ENCODE assay signal across 18 cellular contexts in genomic region chr1:204224655-204225054, GRCh38. TPM values are rescaled to one million over a fixed set of nuclear protein-coding genes. Genes with fewer than 3 reads are reported as not detected.
DNase-seq lines count a peak whose midpoint lies in the region; ATAC-seq, FAIRE-seq and TF ChIP-seq lines count a peak whose summit lies in the region.
"Had no signal": no experiment of that assay in that cellular context is flagged by ENCODE, and none has a peak within 500 bp of the region (broad histone marks: within the 10 kb centered on the region; RNA-seq: fewer than 3 reads in every experiment).

No MANE protein-coding gene starts in this region.

- H3K4me1 Mint-ChIP-seq in T-helper 2 cell treated with Interferon-gamma antibody and Interleukin-4, amounts not matched to agents 5 μg/mL and 100 μg/mL, for 36 hours (ENCODE audit: low read depth): no peaks in the 10 kb centered on the region

- no peak overlapping the region for H3K4ac ChIP-seq in IMR-90 (ENCODE audit: low read depth, low read length)

- H4K91ac ChIP-seq in IMR-90 (ENCODE audit: insufficient read depth, low read depth, low read length): no peak overlapping the region

- H3K4me1 ChIP-seq in IMR-90 (ENCODE audit: control insufficient read depth, insufficient read depth, low read length) (peaks cover 4% of the 10 kb centered on the region), K562 (replicated peaks in 1 of 2; ENCODE audit: control insufficient read depth in 2 of 2, insufficient read depth in 2 of 2, low read length in 2 of 2) (peaks cover 13 to 17% of the 10 kb centered on the region in 2 experiments; a peak in 4 of 5 replicates)
- H3K4me1 ChIP-seq: A549 had no signal

- H3K27me3 ChIP-seq in IMR-90 (ENCODE audit: control insufficient read depth, insufficient read depth, low read length) (no peaks in the 10 kb centered on the region), K562 (ENCODE audit: control insufficient read depth in 2 of 2, insufficient read depth in 2 of 2, low read length in 2 of 2) (peaks cover 14 to 47% of the 10 kb centered on the region in 2 experiments)
- H3K27me3 ChIP-seq: BLaER1 treated with 17β-estradiol and CSF1 and Interleukin-3, amounts not matched to agents 10 nM and 100 nM; SJSA1 had no signal

- H3K27ac ChIP-seq in IMR-90 (ENCODE audit: insufficient read depth, low read length): no peak overlapping the region
- no peak overlapping the region for H3K27ac ChIP-seq in K562 (ENCODE audit: extremely low read depth, low read depth, low read length)
- H3K27ac ChIP-seq: A549; BLaER1 treated with 17β-estradiol and CSF1 and Interleukin-3, amounts not matched to agents 10 nM and 100 nM had no signal

- no peak overlapping the region for H2BK15ac ChIP-seq in IMR-90 (ENCODE audit: low read depth, low read length)

- no peak overlapping the region for H4K5ac ChIP-seq in IMR-90 (ENCODE audit: low read depth, low read length)

- TF ChIP-seq POLR2A in IMR-90 (IDR thresholded peaks at IDR 0.05; ENCODE audit: low read depth, low read length) (no peak), K562 (conservative IDR thresholded peaks at IDR 0.05) (no peak)

- H2BK20ac ChIP-seq in IMR-90 (ENCODE audit: low read depth, low read length): no peak overlapping the region

- no peak overlapping the region for H3K9ac ChIP-seq in IMR-90 (ENCODE audit: low read depth, low read length)
- no peak overlapping the region for H3K9ac ChIP-seq in K562 (ENCODE audit: insufficient read depth in 1 of 2, low read depth in 2 of 2, low read length in 2 of 2)
- H3K9ac ChIP-seq: BLaER1 treated with 17β-estradiol and CSF1 and Interleukin-3, amounts not matched to agents 10 nM and 100 nM had no signal

- CTCF ChIA-PET in IMR-90 (lab: Yijun Ruan, JAX): interaction anchor here (1.0 to 1.1 kb wide), 2 partner anchors 16 to 135 kb away, joined by 3 to 6 read pairs; partner anchors contain the start of gene PLEKHA6
- CTCF ChIA-PET in K562 (lab: Yijun Ruan, JAX; ENCODE audit: low intra/inter-chr PET ratio): no interaction called here

- no peak for DNase-seq in D721Med (ENCODE audit: insufficient read length, low spot score)
- peak; percentile 39 for DNase-seq in IMR-90
- DNase-seq in K562 (ENCODE audit: extremely low read depth in 1 of 4, low spot score in 3 of 4): no peak
- DNase-seq in kidney tubule cell (ENCODE audit: low spot score): peak; percentile 9
- no peak for DNase-seq in T-helper 2 cell treated with Interferon-gamma antibody and Interleukin-4, amounts not matched to agents 5 μg/mL and 100 μg/mL, for 36 hours (ENCODE audit: low spot score)
- DNase-seq in SK-N-DZ (ENCODE audit: low spot score): no peak
- DNase-seq in frontal cortex (ENCODE audit: low spot score in 2 of 2): no peak
- DNase-seq: DMS 273 treated with DMSO at 0.1 percent for 48 hours, KBM-7, NCI-H1436 treated with DMSO at 0.1 percent for 48 hours, NCI-H2029 treated with DMSO at 0.1 percent for 48 hours, NCI-H748 treated with DMSO at 0.1 percent for 48 hours, PC-9 had no signal

- FAIRE-seq in D721Med (lab: Jason Lieb, UNC) (peak; percentile 35), K562 (lab: Jason Lieb, UNC) (peak; percentile 46), frontal cortex (lab: Jason Lieb, UNC) (no peak)
- FAIRE-seq: A549 had no signal

- ATAC-seq in IMR-90 (ENCODE audit: low read depth) (no peak; the same call in 1 of the 2 replicates), K562 (no peak)
- ATAC-seq: A549, HCT116 had no signal

- H4K8ac ChIP-seq in IMR-90 (ENCODE audit: low read depth in 2 of 2, low read length in 2 of 2): no peak overlapping the region

- in situ Hi-C loops in IMR-90 (cut with MboI; ENCODE audit: low sequenced_read_pairs) (no loop called here), K562 (cut with MboI) (no loop called here)

- no peak overlapping the region; the same call in 1 of the 2 replicates for H2AK5ac ChIP-seq in IMR-90 (ENCODE audit: low read depth, low read length)

- TF ChIP-seq CTCF in D721Med (IDR thresholded peaks at IDR 0.05; ENCODE audit: insufficient read depth, missing control alignments) (no peak), IMR-90 (conservative IDR thresholded peaks at IDR 0.05; ENCODE audit: low read depth, low read length) (no peak), K562 (IDR thresholded peaks at IDR 0.05 in 2 of 3, conservative IDR thresholded peaks at IDR 0.05 in 1 of 3; ENCODE audit: insufficient read depth in 2 of 3, low read depth in 1 of 3, low read length in 3 of 3) (no peak)

- intact Hi-C loops in IMR-90 (cut with micrococcal nuclease) (no loop called here), K562 (cut with micrococcal nuclease) (no loop called here)

- BruUV-seq in IMR-90 (replicated peaks; lab: Mats Ljungman, UMichigan): no TSS peak
- BruUV-seq in K562 (replicated peaks; lab: Mats Ljungman, UMichigan): no TSS peak

- H3K27ac Mint-ChIP-seq in T-helper 2 cell treated with Interferon-gamma antibody and Interleukin-4, amounts not matched to agents 5 μg/mL and 100 μg/mL, for 36 hours: no peak overlapping the region

- H3K14ac ChIP-seq in IMR-90 (replicated peaks; ENCODE audit: low read depth, low read length): 0 out of 2 replicates have a peak overlapping the region, but pooled peaks have one; percentile 63

- 68% methylated on average over 6 of the region's 8 CpGs; no CpG with 5 or more reads in 1 of the 2 experiments for WGBS in IMR-90 (ENCODE audit: extremely low coverage in 2 of 2, insufficient read length in 1 of 2), 2 experiments
- 8% methylated on average over 8 of the region's 8 CpGs for WGBS in K562 (ENCODE audit: insufficient coverage, low coverage, missing lambda C conversion rate)

- H3K9me1 ChIP-seq in IMR-90 (ENCODE audit: insufficient read depth, low read length) (peaks cover 6% of the 10 kb centered on the region), K562 (ENCODE audit: control insufficient read depth, insufficient read depth, low read length) (no peaks in the 10 kb centered on the region)

- H2BK120ac ChIP-seq in IMR-90 (ENCODE audit: low read depth, low read length): no peak overlapping the region

- H3K56ac ChIP-seq in IMR-90 (ENCODE audit: extremely low read depth, insufficient read depth, low read length): no peak overlapping the region

- H3K36me3 Mint-ChIP-seq in T-helper 2 cell treated with Interferon-gamma antibody and Interleukin-4, amounts not matched to agents 5 μg/mL and 100 μg/mL, for 36 hours (ENCODE audit: low read depth): no peaks in the 10 kb centered on the region

- no peak overlapping the region for H2AFZ ChIP-seq in IMR-90 (replicated peaks; ENCODE audit: low read length, poor library complexity)
- H2AFZ ChIP-seq in K562 (ENCODE audit: low read depth, low read length): no peak overlapping the region
- H2AFZ ChIP-seq: PC-9 had no signal

- H2AK9ac ChIP-seq in IMR-90 (replicated peaks; ENCODE audit: low read depth, low read length, poor library complexity): no peak overlapping the region

- H3K36me3 ChIP-seq in IMR-90 (ENCODE audit: control insufficient read depth, insufficient read depth, low read length): peaks cover 38% of the 10 kb centered on the region
- no peaks in the 10 kb centered on the region for H3K36me3 ChIP-seq in K562 (ENCODE audit: control insufficient read depth, insufficient read depth, low read length)
- H3K36me3 ChIP-seq: BLaER1 treated with 17β-estradiol and CSF1 and Interleukin-3, amounts not matched to agents 10 nM and 100 nM; SJSA1 had no signal

- no peak for TF ChIP-seq EP300 in K562 (IDR thresholded peaks at IDR 0.05; ENCODE audit: low read length)

- no peaks in the 10 kb centered on the region for H3K79me2 ChIP-seq in K562 (ENCODE audit: control insufficient read depth, insufficient read depth, low read length)

- dilution Hi-C loops in IMR-90 (cut with HindIII; ENCODE audit: low sequenced_read_pairs, unreplicated experiment): no loop called here

- H3K18ac ChIP-seq in IMR-90 (ENCODE audit: low read depth, low read length): no peak overlapping the region

- no peak overlapping the region for H3K23ac ChIP-seq in IMR-90 (ENCODE audit: low read depth, low read length)

- TF ChIP-seq RAD21 in IMR-90 (IDR thresholded peaks at IDR 0.05; ENCODE audit: low read length) (no peak), K562 (CRISPR knock-in tag; conservative IDR thresholded peaks at IDR 0.05 in 1 of 2, IDR thresholded peaks at IDR 0.05 in 1 of 2) (no peak)

- H3K4me3 ChIP-seq in IMR-90 (ENCODE audit: insufficient read depth, low read depth, low read length) (no peak overlapping the region), K562 (no peak overlapping the region)
- H3K4me3 ChIP-seq: A549; BLaER1 treated with 17β-estradiol and CSF1 and Interleukin-3, amounts not matched to agents 10 nM and 100 nM; PC-9; SJSA1 had no signal

- H3K9me3 ChIP-seq in IMR-90 (ENCODE audit: control insufficient read depth, insufficient read depth, low read length): no peaks in the 10 kb centered on the region
- H3K9me3 ChIP-seq in K562 (replicated peaks; ENCODE audit: control insufficient read depth, insufficient read depth, low read depth, low read length): no peaks in the 10 kb centered on the region
- H3K9me3 ChIP-seq: A549; BLaER1 treated with 17β-estradiol and CSF1 and Interleukin-3, amounts not matched to agents 10 nM and 100 nM; SJSA1 had no signal

- POLR2A ChIA-PET in IMR-90 (lab: Charles Lee; ENCODE audit: unreplicated experiment): no interaction called here
- POLR2A ChIA-PET in K562 (lab: Yijun Ruan, JAX): no interaction called here

- no peaks in the 10 kb centered on the region for H3K79me1 ChIP-seq in IMR-90 (ENCODE audit: low read depth in 1 of 2, low read length in 2 of 2)

- no peak overlapping the region for H3K4me3 Mint-ChIP-seq in T-helper 2 cell treated with Interferon-gamma antibody and Interleukin-4, amounts not matched to agents 5 μg/mL and 100 μg/mL, for 36 hours

- H3K27me3 Mint-ChIP-seq in T-helper 2 cell treated with Interferon-gamma antibody and Interleukin-4, amounts not matched to agents 5 μg/mL and 100 μg/mL, for 36 hours (ENCODE audit: low read depth): no peaks in the 10 kb centered on the region

- H2BK5ac ChIP-seq in IMR-90 (ENCODE audit: low read depth, low read length, poor library complexity, severe bottlenecking): no peak overlapping the region

- H3K9me3 Mint-ChIP-seq in T-helper 2 cell treated with Interferon-gamma antibody and Interleukin-4, amounts not matched to agents 5 μg/mL and 100 μg/mL, for 36 hours: no peaks in the 10 kb centered on the region

- no peaks in the 10 kb centered on the region for H4K20me1 ChIP-seq in IMR-90 (ENCODE audit: insufficient read depth, low read length)
- peaks cover 15% of the 10 kb centered on the region for H4K20me1 ChIP-seq in K562 (replicated peaks; ENCODE audit: control insufficient read depth, insufficient read depth, low read length)
- H4K20me1 ChIP-seq: BLaER1 treated with 17β-estradiol and CSF1 and Interleukin-3, amounts not matched to agents 10 nM and 100 nM had no signal

- H3K4me2 ChIP-seq in IMR-90 (ENCODE audit: low read depth, low read length) (no peak overlapping the region), K562 (ENCODE audit: insufficient read depth, low read length) (no peak overlapping the region)
- H3K4me2 ChIP-seq: A549; BLaER1 treated with 17β-estradiol and CSF1 and Interleukin-3, amounts not matched to agents 10 nM and 100 nM had no signal

RNA-seq across cellular contexts. Expression of gene GOLT1A, which starts 10.9 kb away (rescaled TPM):
- total RNA-seq in IMR-90 (2012; rRNA removed): not detected in 2 replicates
- 0.32 TPM in 1 of 2 replicates, not detected in the other for polyA plus RNA-seq in IMR-90 (2012; rRNA removed)
- not detected in 2 replicates for polyA plus RNA-seq in IMR-90 (2012; cell fraction: cytosol; rRNA removed)
- 0.08 TPM in 1 of 2 replicates, not detected in the other for polyA plus RNA-seq in IMR-90 (2012; cell fraction: nucleus; rRNA removed; ENCODE audit: low replicate concordance)
- total RNA-seq in K562 (2011; cell fraction: chromatin; rRNA removed; ENCODE audit: low replicate concordance): not detected in 2 replicates
- not detected in 2 replicates for total RNA-seq in K562 (2011; cell fraction: nucleolus; rRNA removed)
- not detected in 2 replicates for total RNA-seq in K562 (2011; cell fraction: nucleoplasm; rRNA removed)
- total RNA-seq in K562 (2014; rRNA removed): not detected in 2 replicates
- not detected in 2 replicates for total RNA-seq in K562 (2014; rRNA removed; fragmentation: Illumina TruSeq; extraction: Trizol)
- not detected in 2 replicates for total RNA-seq in K562 (2015; rRNA removed; fragmentation: Illumina TruSeq; extraction: Trizol)
- not detected in 2 replicates for total RNA-seq in K562 (2021)
- polyA plus RNA-seq in K562 (2011; rRNA removed): not detected in 2 replicates
- not detected in 2 replicates for polyA plus RNA-seq in K562 (2011; cell fraction: cytosol; rRNA removed)
- polyA plus RNA-seq in K562 (2011; cell fraction: nucleus; rRNA removed): not detected in 2 replicates
- 0.16 TPM in 1 of 2 replicates, not detected in the other for polyA plus RNA-seq in K562 (2012)
- not detected in 2 replicates for polyA plus RNA-seq in K562 (2014; fragmentation: Illumina TruSeq; extraction: Trizol)
- polyA plus RNA-seq in K562 (2014; fragmentation: Nextera tagmentation; extraction: Ambion mirVana): not detected
- not detected in 2 replicates for polyA plus RNA-seq in K562 (2014; rRNA removed)
- not detected in 2 replicates for polyA minus RNA-seq in K562 (2011; rRNA and poly(A)+ RNA removed)
- polyA minus RNA-seq in K562 (2011; cell fraction: cytosol; rRNA and poly(A)+ RNA removed): not detected in 2 replicates
- not detected in 2 replicates for polyA minus RNA-seq in K562 (2011; cell fraction: nucleus; rRNA and poly(A)+ RNA removed)
- not detected in 2 replicates for polyA plus RNA-seq in SK-N-DZ (2014; cell fraction: cytosol; rRNA removed)
- polyA plus RNA-seq in SK-N-DZ (2014; cell fraction: nucleus; rRNA removed): not detected in 2 replicates
- total RNA-seq in frontal cortex: 0.41 TPM
- total RNA-seq: NCI-H460, SJSA1 had no signal

RNA-seq across cellular contexts. Expression of gene KISS1, which starts 28.4 kb away (rescaled TPM):
- total RNA-seq in IMR-90 (2012; rRNA removed): 7.2 and 11.7 TPM in 2 replicates
- 27.3 and 34.7 TPM in 2 replicates for polyA plus RNA-seq in IMR-90 (2012; rRNA removed)
- 26.9 and 33.4 TPM in 2 replicates for polyA plus RNA-seq in IMR-90 (2012; cell fraction: cytosol; rRNA removed)
- 6.2 and 14.8 TPM in 2 replicates for polyA plus RNA-seq in IMR-90 (2012; cell fraction: nucleus; rRNA removed; ENCODE audit: low replicate concordance)
- total RNA-seq in K562 (2011; cell fraction: chromatin; rRNA removed; ENCODE audit: low replicate concordance): not detected in 2 replicates
- not detected in 2 replicates for total RNA-seq in K562 (2011; cell fraction: nucleolus; rRNA removed)
- total RNA-seq in K562 (2011; cell fraction: nucleoplasm; rRNA removed): not detected in 2 replicates
- total RNA-seq in K562 (2014; rRNA removed): not detected in 2 replicates
- total RNA-seq in K562 (2014; rRNA removed; fragmentation: Illumina TruSeq; extraction: Trizol): not detected in 2 replicates
- total RNA-seq in K562 (2015; rRNA removed; fragmentation: Illumina TruSeq; extraction: Trizol): not detected in 2 replicates
- not detected in 2 replicates for total RNA-seq in K562 (2021)
- 0.31 TPM in 1 of 2 replicates, not detected in the other for polyA plus RNA-seq in K562 (2011; rRNA removed)
- 0.58 TPM in 1 of 2 replicates, not detected in the other for polyA plus RNA-seq in K562 (2011; cell fraction: cytosol; rRNA removed)
- not detected in 2 replicates for polyA plus RNA-seq in K562 (2011; cell fraction: nucleus; rRNA removed)
- not detected in 2 replicates for polyA plus RNA-seq in K562 (2012)
- not detected in 2 replicates for polyA plus RNA-seq in K562 (2014; fragmentation: Illumina TruSeq; extraction: Trizol)
- polyA plus RNA-seq in K562 (2014; fragmentation: Nextera tagmentation; extraction: Ambion mirVana): not detected
- not detected in 2 replicates for polyA plus RNA-seq in K562 (2014; rRNA removed)
- polyA minus RNA-seq in K562 (2011; rRNA and poly(A)+ RNA removed): not detected in 2 replicates
- not detected in 2 replicates for polyA minus RNA-seq in K562 (2011; cell fraction: cytosol; rRNA and poly(A)+ RNA removed)
- not detected in 2 replicates for polyA minus RNA-seq in K562 (2011; cell fraction: nucleus; rRNA and poly(A)+ RNA removed)
- not detected in 2 replicates for polyA plus RNA-seq in SK-N-DZ (2014; cell fraction: cytosol; rRNA removed)
- not detected in 2 replicates for polyA plus RNA-seq in SK-N-DZ (2014; cell fraction: nucleus; rRNA removed)
- total RNA-seq in frontal cortex: not detected
- total RNA-seq: NCI-H460 had no signal

RNA-seq across cellular contexts. Expression of gene REN, which starts 58.5 kb away (rescaled TPM):
- total RNA-seq in IMR-90 (2012; rRNA removed): 0.28 and 0.54 TPM in 2 replicates
- polyA plus RNA-seq in IMR-90 (2012; rRNA removed): 1.1 and 1.2 TPM in 2 replicates
- 0.27 and 0.78 TPM in 2 replicates for polyA plus RNA-seq in IMR-90 (2012; cell fraction: cytosol; rRNA removed)
- polyA plus RNA-seq in IMR-90 (2012; cell fraction: nucleus; rRNA removed; ENCODE audit: low replicate concordance): 0.63 and 0.83 TPM in 2 replicates
- 0.58 and 3.3 TPM in 2 replicates for total RNA-seq in K562 (2011; cell fraction: chromatin; rRNA removed; ENCODE audit: low replicate concordance)
- 1.8 and 3.0 TPM in 2 replicates for total RNA-seq in K562 (2011; cell fraction: nucleolus; rRNA removed)
- 2.1 TPM in 1 of 2 replicates, not detected in the other for total RNA-seq in K562 (2011; cell fraction: nucleoplasm; rRNA removed)
- 2.7 and 3.6 TPM in 2 replicates for total RNA-seq in K562 (2014; rRNA removed)
- 1.3 and 1.7 TPM in 2 replicates for total RNA-seq in K562 (2014; rRNA removed; fragmentation: Illumina TruSeq; extraction: Trizol)
- total RNA-seq in K562 (2015; rRNA removed; fragmentation: Illumina TruSeq; extraction: Trizol): 8.6 and 9.9 TPM in 2 replicates
- total RNA-seq in K562 (2021): 1.7 and 1.9 TPM in 2 replicates
- polyA plus RNA-seq in K562 (2011; rRNA removed): 0.73 and 5.8 TPM in 2 replicates
- 0.87 and 14.1 TPM in 2 replicates for polyA plus RNA-seq in K562 (2011; cell fraction: cytosol; rRNA removed)
- polyA plus RNA-seq in K562 (2011; cell fraction: nucleus; rRNA removed): 1.0 and 19.2 TPM in 2 replicates
- 5.2 and 6.4 TPM in 2 replicates for polyA plus RNA-seq in K562 (2012)
- 2.9 and 3.1 TPM in 2 replicates for polyA plus RNA-seq in K562 (2014; fragmentation: Illumina TruSeq; extraction: Trizol)
- 1 to 10 TPM; 3.1 to 3.9 TPM for polyA plus RNA-seq in K562 (2014; fragmentation: Nextera tagmentation; extraction: Ambion mirVana)
- 1.9 and 2.0 TPM in 2 replicates for polyA plus RNA-seq in K562 (2014; rRNA removed)
- polyA minus RNA-seq in K562 (2011; rRNA and poly(A)+ RNA removed): 0.51 and 7.6 TPM in 2 replicates
- 3.8 TPM in 1 of 2 replicates, not detected in the other for polyA minus RNA-seq in K562 (2011; cell fraction: cytosol; rRNA and poly(A)+ RNA removed)
- 0.44 and 1.3 TPM in 2 replicates for polyA minus RNA-seq in K562 (2011; cell fraction: nucleus; rRNA and poly(A)+ RNA removed)
- polyA plus RNA-seq in SK-N-DZ (2014; cell fraction: cytosol; rRNA removed): not detected in 2 replicates
- polyA plus RNA-seq in SK-N-DZ (2014; cell fraction: nucleus; rRNA removed): not detected in 2 replicates
- not detected for total RNA-seq in frontal cortex
- total RNA-seq: NCI-H460, SJSA1 had no signal
- polyA plus RNA-seq: A549 had no signal

Comparison
In these comparisons a context has a peak if more than half of its experiments do, and no peak if none do; other contexts are left out.
1. DNase-seq: peak in IMR-90 (single experiment) and kidney tubule cell (single experiment); none in D721Med (single experiment), K562 (0 of 4), T-helper 2 cell treated with Interferon-gamma antibody and Interleukin-4, amounts not matched to agents 5 μg/mL and 100 μg/mL, for 36 hours (single experiment), SK-N-DZ (single experiment) and frontal cortex (0 of 2).